1 cellular context compared by ENCODE assay signal in genomic region chr17:73194514-73195222, GRCh38.
TF ChIP-seq lines count a peak whose summit lies in the region.

No MANE protein-coding gene starts in this region.

TF ChIP-seq in K562, 482 proteins besides CTCF, POLR2A, EP300 and RAD21:
- TF ChIP-seq ZNF140 (CRISPR knock-in tag; IDR thresholded peaks at IDR 0.05) (0 out of 2 replicates have a peak, but pooled peaks have one; percentile 8), SIN3B (IDR thresholded peaks at IDR 0.05; ENCODE audit: low read depth) (no peak), ZNF778 (CRISPR knock-in tag; IDR thresholded peaks at IDR 0.05) (no peak), KLF10 (CRISPR knock-in tag; IDR thresholded peaks at IDR 0.05) (no peak), TBL1XR1 (IDR thresholded peaks at IDR 0.05; ENCODE audit: low read length in 2 of 2) (no peak), ATF3 (IDR thresholded peaks at IDR 0.05) (0 out of 2 replicates have a peak, but pooled peaks have one; percentile 11), ATF3 (CRISPR knock-in tag; conservative IDR thresholded peaks at IDR 0.05) (no peak), THAP12 (CRISPR knock-in tag; IDR thresholded peaks at IDR 0.05) (no peak), ZMIZ1 (IDR thresholded peaks at IDR 0.05; ENCODE audit: low read depth in 2 of 2, low read length in 2 of 2) (no peak), SNAPC5 (CRISPR knock-in tag; IDR thresholded peaks at IDR 0.05) (no peak), ZBTB33 (CRISPR knock-in tag; IDR thresholded peaks at IDR 0.05) (peak; percentile 52; the same call in 1 of the 2 replicates)
